Comparison of ENCODE assay signal across 16 cellular contexts in genomic region chrX:134443020-134443419, GRCh38. TPM values are rescaled to one million over a fixed set of nuclear protein-coding genes. Genes with fewer than 3 reads are reported as not detected.
A peak's percentile ranks its signal among the peaks of the same experiment; 100 is the strongest.
DNase-seq lines count a peak whose midpoint lies in the region; ATAC-seq and TF ChIP-seq lines count a peak whose summit lies in the region.
"Had no signal": no experiment of that assay in that cellular context is flagged by ENCODE, and none has a peak within 500 bp of the region (broad histone marks: within the 10 kb centered on the region; RNA-seq: fewer than 3 reads in every experiment).

No MANE protein-coding gene starts in this region.

- H3K27me3 ChIP-seq in RWPE2 (ENCODE audit: insufficient read depth, poor library complexity, severe bottlenecking) = no peaks in the 10 kb centered on the region
- no peaks in the 10 kb centered on the region for H3K27me3 ChIP-seq in left lung

- intact Hi-C loops in left lung (cut with DNase I) = no loop called here

- no peaks in the 10 kb centered on the region for H3K27me3 Mint-ChIP-seq in stimulated activated naive B cell treated with anti-CD40 and anti-IgM and Interleukin-4, amounts not matched to agents 10 μg/mL and 1 μg/mL and 100 μg/mL, for 72 hours
- H3K27me3 Mint-ChIP-seq: activated B cell treated with CpG ODN at 0.5 μM for 24 hours; CD8-positive, alpha-beta memory T cell; natural killer cell treated with Interleukin-12 subunit alpha and Interleukin-12 subunit beta and Interleukin-15 and Interleukin-18, amount 100 ng/mL, for 72 hours had no signal

- H3K4me3 Mint-ChIP-seq in stimulated activated naive B cell treated with anti-CD40 and anti-IgM and Interleukin-4, amounts not matched to agents 10 μg/mL and 1 μg/mL and 100 μg/mL, for 72 hours = no peak overlapping the region
- H3K4me3 Mint-ChIP-seq: activated B cell treated with CpG ODN at 0.5 μM for 24 hours; CD8-positive, alpha-beta memory T cell; natural killer cell treated with Interleukin-12 subunit alpha and Interleukin-12 subunit beta and Interleukin-15 and Interleukin-18, amount 100 ng/mL, for 72 hours had no signal

- no peak overlapping the region for H3K27ac Mint-ChIP-seq in stimulated activated naive B cell treated with anti-CD40 and anti-IgM and Interleukin-4, amounts not matched to agents 10 μg/mL and 1 μg/mL and 100 μg/mL, for 72 hours
- H3K27ac Mint-ChIP-seq: activated B cell treated with CpG ODN at 0.5 μM for 24 hours; CD8-positive, alpha-beta memory T cell; natural killer cell treated with Interleukin-12 subunit alpha and Interleukin-12 subunit beta and Interleukin-15 and Interleukin-18, amount 100 ng/mL, for 72 hours had no signal

- H3K9me3 ChIP-seq in RWPE2 (ENCODE audit: severe bottlenecking) = no peaks in the 10 kb centered on the region
- H3K9me3 ChIP-seq in left lung = no peaks in the 10 kb centered on the region
- H3K9me3 ChIP-seq: thoracic aorta had no signal

- no peak overlapping the region for H3K27ac ChIP-seq in RWPE2 (ENCODE audit: poor library complexity, severe bottlenecking)
- no peak overlapping the region for H3K27ac ChIP-seq in left lung
- H3K27ac ChIP-seq: thoracic aorta had no signal

- no peak for TF ChIP-seq CTCF in RWPE2 (IDR thresholded peaks at IDR 0.05; ENCODE audit: poor library complexity, severe bottlenecking)
- no peak for TF ChIP-seq CTCF in left lung (IDR thresholded peaks at IDR 0.05)

- H3K36me3 ChIP-seq in RWPE2 (ENCODE audit: low read depth) (no peaks in the 10 kb centered on the region), left lung (no peaks in the 10 kb centered on the region)
- H3K36me3 ChIP-seq: thoracic aorta had no signal

- H3K4me1 ChIP-seq in RWPE2 (ENCODE audit: insufficient read depth, poor library complexity, severe bottlenecking) = no peaks in the 10 kb centered on the region
- H3K4me1 ChIP-seq in left lung = no peaks in the 10 kb centered on the region

- peak; percentile 79 for ATAC-seq in HG02870 (IDR thresholded peaks at IDR 0.05; ENCODE audit: unreplicated experiment)
- peak; percentile 25; the same call in 2 of the 3 replicates for ATAC-seq in RWPE2 (ENCODE audit: low read depth)
- ATAC-seq in stimulated activated naive B cell treated with anti-CD40 and anti-IgM and Interleukin-4, amounts not matched to agents 10 μg/mL and 1 μg/mL and 100 μg/mL, for 72 hours (replicated peaks) = peak; percentile 31 to 58
- no peak for ATAC-seq in HG03571 (IDR thresholded peaks at IDR 0.05; ENCODE audit: unreplicated experiment)
- no peak for ATAC-seq in left lung
- no peak for ATAC-seq in GM21367 (IDR thresholded peaks at IDR 0.05; ENCODE audit: unreplicated experiment)
- ATAC-seq: left lobe of liver; natural killer cell treated with Interleukin-12 subunit alpha and Interleukin-12 subunit beta and Interleukin-15 and Interleukin-18, amount 100 ng/mL, for 72 hours had no signal

- H3K4me1 Mint-ChIP-seq in stimulated activated naive B cell treated with anti-CD40 and anti-IgM and Interleukin-4, amounts not matched to agents 10 μg/mL and 1 μg/mL and 100 μg/mL, for 72 hours = peaks cover 13 to 22% of the 10 kb centered on the region in 2 donors
- H3K4me1 Mint-ChIP-seq: CD8-positive, alpha-beta memory T cell had no signal

- H3K4me3 ChIP-seq in RWPE2 (ENCODE audit: severe bottlenecking) = no peak overlapping the region
- H3K4me3 ChIP-seq in left lung = no peak overlapping the region
- H3K4me3 ChIP-seq: thoracic aorta had no signal

- peaks cover 11 to 16% of the 10 kb centered on the region in 2 donors for H3K36me3 Mint-ChIP-seq in stimulated activated naive B cell treated with anti-CD40 and anti-IgM and Interleukin-4, amounts not matched to agents 10 μg/mL and 1 μg/mL and 100 μg/mL, for 72 hours
- H3K36me3 Mint-ChIP-seq: natural killer cell treated with Interleukin-12 subunit alpha and Interleukin-12 subunit beta and Interleukin-15 and Interleukin-18, amount 100 ng/mL, for 72 hours had no signal

- DNase-seq in NCI-H82 (lab: John Stamatoyannopoulos, UW) (peak; percentile 5), NCI-H82 treated with DMSO at 0.1 percent for 48 hours (lab: John Stamatoyannopoulos, UW; ENCODE audit: unreplicated experiment) (no peak), RWPE2 (ENCODE audit: low spot score) (no peak), left lung (no peak)
- DNase-seq in stimulated activated naive B cell treated with anti-CD40 and anti-IgM and Interleukin-4, amounts not matched to agents 10 μg/mL and 1 μg/mL and 100 μg/mL, for 72 hours = no peak
- DNase-seq: activated B cell treated with CpG ODN at 0.5 μM for 24 hours; activated T-cell treated with anti-CD3 and anti-CD28 coated beads for 4 hours; CD8-positive, alpha-beta memory T cell; effector memory CD4-positive, alpha-beta T cell; MV-4-11 had no signal

- H3K9me3 Mint-ChIP-seq in stimulated activated naive B cell treated with anti-CD40 and anti-IgM and Interleukin-4, amounts not matched to agents 10 μg/mL and 1 μg/mL and 100 μg/mL, for 72 hours = no peaks in the 10 kb centered on the region
- H3K9me3 Mint-ChIP-seq: activated B cell treated with CpG ODN at 0.5 μM for 24 hours; CD8-positive, alpha-beta memory T cell; natural killer cell treated with Interleukin-12 subunit alpha and Interleukin-12 subunit beta and Interleukin-15 and Interleukin-18, amount 100 ng/mL, for 72 hours had no signal

RNA-seq across cellular contexts. Expression of gene HPRT1, which starts 16.9 kb away (rescaled TPM):
- 10 to 100 TPM; 21.2 to 26.9 TPM for total RNA-seq in left lung

Comparison
In these comparisons a context has a peak if more than half of its experiments do, and no peak if none do; other contexts are left out.
1. ATAC-seq: peak in HG02870 (single experiment), RWPE2 (single experiment) and stimulated activated naive B cell treated with anti-CD40 and anti-IgM and Interleukin-4, amounts not matched to agents 10 μg/mL and 1 μg/mL and 100 μg/mL, for 72 hours (2 of 2); none in HG03571 (single experiment), left lung (single experiment) and GM21367 (single experiment).